Comparison of ENCODE assay signal across 7 cellular contexts in genomic region chr17:79707931-79708891, GRCh38. TPM values are rescaled to one million over a fixed set of nuclear protein-coding genes. Genes with fewer than 3 reads are reported as not detected.
DNase-seq lines count a peak whose midpoint lies in the region; ATAC-seq and TF ChIP-seq lines count a peak whose summit lies in the region.

No MANE protein-coding gene starts in this region.

- no peaks in the 10 kb centered on the region for H3K27me3 ChIP-seq in right lobe of liver

- DNase-seq in NCI-H2029 treated with DMSO at 0.1 percent for 48 hours (lab: John Stamatoyannopoulos, UW) = peak; percentile 11
- peak; percentile 33 to 51 for DNase-seq in activated CD4-positive, alpha-beta T cell treated with anti-CD3 and anti-CD28 coated beads for 24 hours (ENCODE audit: low read depth in 2 of 2)
- peak; percentile 77 for DNase-seq in cerebellum (ENCODE audit: low spot score)
- no peak for DNase-seq in right lobe of liver
- DNase-seq in stimulated activated CD8-positive, alpha-beta memory T cell treated with anti-CD3 and anti-CD28 coated beads, Interleukin-12 subunit alpha, Interleukin-12 subunit beta, amount 100 ng/mL, for 1 hour (ENCODE audit: low read depth) = peak; percentile 30

- no peak for TF ChIP-seq POLR2A in right lobe of liver (IDR thresholded peaks at IDR 0.05)

- no peaks in the 10 kb centered on the region for H3K36me3 ChIP-seq in right lobe of liver

- TF ChIP-seq CTCF in GM12875 (IDR thresholded peaks at IDR 0.05; ENCODE audit: borderline replicate concordance, insufficient read depth, low read depth, low read length) = peak; percentile 58
- TF ChIP-seq CTCF in right lobe of liver (IDR thresholded peaks at IDR 0.05) = peak; percentile 61 to 81 (median 78)

- H3K4me3 ChIP-seq in GM12875 (ENCODE audit: low read depth, low read length) (no peak overlapping the region), right lobe of liver (no peak overlapping the region)

- H3K27ac ChIP-seq in right lobe of liver = no peak overlapping the region

- ATAC-seq in right lobe of liver (peak; percentile 50 to 79 (median 66)), HG02840 (IDR thresholded peaks at IDR 0.05; ENCODE audit: low FRiP score, unreplicated experiment) (no peak)

- H3K4me1 ChIP-seq in right lobe of liver = no peaks in the 10 kb centered on the region

- WGBS in right lobe of liver (ENCODE audit: insufficient coverage, low coverage, low lambda C conversion rate, missing lambda C conversion rate) = 11% methylated on average over 9 of the region's 35 CpGs

- H3K9me3 ChIP-seq in right lobe of liver = no peaks in the 10 kb centered on the region

- intact Hi-C loops in right lobe of liver (cut with DNase I) = loop anchor here in 1 of 2 donors (10.0 kb wide), 1 partner anchor 303 kb away; no protein-coding TSS in a partner anchor

RNA-seq across cellular contexts. Expression of gene ENPP7, which starts 22.5 kb away (rescaled TPM):
- total RNA-seq in cerebellum = not detected
- 10 to 100 TPM in 4 of 6 experiments, 1 to 10 TPM in 2; 3.4 to 43.2 (median 17.8) TPM for total RNA-seq in right lobe of liver

Comparison
In these comparisons a context has a peak if more than half of its experiments do, and no peak if none do; other contexts are left out.
1. DNase-seq: peak in NCI-H2029 treated with DMSO at 0.1 percent for 48 hours (single experiment), activated CD4-positive, alpha-beta T cell treated with anti-CD3 and anti-CD28 coated beads for 24 hours (2 of 2), cerebellum (single experiment) and stimulated activated CD8-positive, alpha-beta memory T cell treated with anti-CD3 and anti-CD28 coated beads, Interleukin-12 subunit alpha, Interleukin-12 subunit beta, amount 100 ng/mL, for 1 hour (single experiment); none in right lobe of liver (0 of 3).